In genomic region chr5:145222622-145223021, GRCh38 we compare ENCODE assay signal across 11 cellular contexts.
"Had no signal": no experiment of that assay in that cellular context is flagged by ENCODE, and none has a peak within 500 bp of the region (broad histone marks: within the 10 kb centered on the region; RNA-seq: fewer than 3 reads in every experiment).

No MANE protein-coding gene starts in this region.

- H3K4me1 ChIP-seq: HAP-1 had no signal

- H3K9me3 ChIP-seq: HAP-1 had no signal

- H2AFZ ChIP-seq: GM23248, GM23338 had no signal

- H3K4me2 ChIP-seq: GM23338 had no signal

- H3K27ac ChIP-seq: GM23248 had no signal

- FAIRE-seq: H1, H54 had no signal

- ATAC-seq: GM23338, HCT116 had no signal

- DNase-seq: GM23248, GOT3, H7, H9, HCEC 1CT, HFFc6 had no signal

- H3K4me3 ChIP-seq: GM23248, GM23338, HAP-1 had no signal

- H3K36me3 ChIP-seq: HAP-1 had no signal

- H3K9ac ChIP-seq: GM23248 had no signal
